Comparison of ENCODE assay signal across 1 cellular context in genomic region chr17:72518810-72519597, GRCh38.
TF ChIP-seq lines count a peak whose summit lies in the region.

No MANE protein-coding gene starts in this region.

TF ChIP-seq in HepG2, 621 proteins besides CTCF, POLR2A, EP300 and RAD21 (continued from another document and continues in another):
- TF ChIP-seq SP5 (CRISPR knock-in tag; IDR thresholded peaks at IDR 0.05; ENCODE audit: borderline replicate concordance, low read depth) (peak; percentile 99), ELF4 (CRISPR knock-in tag; IDR thresholded peaks at IDR 0.05; ENCODE audit: borderline replicate concordance) (no peak), ZNF740 (CRISPR knock-in tag; IDR thresholded peaks at IDR 0.05) (no peak), PHF20 (CRISPR knock-in tag; IDR thresholded peaks at IDR 0.05) (0 out of 2 replicates have a peak, but pooled peaks have one; percentile 0), SP140L (CRISPR knock-in tag; IDR thresholded peaks at IDR 0.05; ENCODE audit: borderline replicate concordance) (no peak), DR1 (CRISPR knock-in tag; IDR thresholded peaks at IDR 0.05) (no peak), PTBP1 (IDR thresholded peaks at IDR 0.05; ENCODE audit: low read depth, low read length, poor library complexity, severe bottlenecking) (no peak), AGO2 (optimal IDR thresholded peaks at IDR 0.05; ENCODE audit: low read depth, low read length) (peak; percentile 48), ZNF891 (CRISPR knock-in tag; IDR thresholded peaks at IDR 0.05) (peak; percentile 88; the same call in 1 of the 2 replicates), ZFP62 (CRISPR knock-in tag; IDR thresholded peaks at IDR 0.05) (no peak), ZBTB7A (CRISPR knock-in tag; IDR thresholded peaks at IDR 0.05) (peak; percentile 98), MIER3 (CRISPR knock-in tag; IDR thresholded peaks at IDR 0.05; ENCODE audit: borderline replicate concordance) (peak; percentile 25; the same call in 1 of the 2 replicates), RNF2 (conservative IDR thresholded peaks at IDR 0.05; ENCODE audit: low read depth) (no peak; the same call in 1 of the 2 replicates), ZNF432 (CRISPR knock-in tag; IDR thresholded peaks at IDR 0.05; ENCODE audit: borderline replicate concordance) (no peak), RXRB (CRISPR knock-in tag; IDR thresholded peaks at IDR 0.05; ENCODE audit: borderline replicate concordance) (peak; percentile 91), ZNF772 (CRISPR knock-in tag; IDR thresholded peaks at IDR 0.05) (peak; percentile 58; the same call in 1 of the 2 replicates), ZNF775 (CRISPR knock-in tag; IDR thresholded peaks at IDR 0.05; ENCODE audit: borderline replicate concordance) (no peak; the same call in 1 of the 2 replicates), SMARCE1 (IDR thresholded peaks at IDR 0.05; ENCODE audit: borderline replicate concordance) (no peak), ZNF350 (CRISPR knock-in tag; IDR thresholded peaks at IDR 0.05; ENCODE audit: borderline replicate concordance, low read depth) (peak; percentile 75; the same call in 1 of the 2 replicates), ADNP (CRISPR knock-in tag; IDR thresholded peaks at IDR 0.05) (no peak), ZNF512B (CRISPR knock-in tag; IDR thresholded peaks at IDR 0.05; ENCODE audit: borderline replicate concordance) (peak; percentile 88; the same call in 1 of the 2 replicates), SALL1 (CRISPR knock-in tag; IDR thresholded peaks at IDR 0.05) (peak; percentile 97), GFI1 (CRISPR knock-in tag; IDR thresholded peaks at IDR 0.05; ENCODE audit: borderline replicate concordance) (peak; percentile 95), ZNF430 (CRISPR knock-in tag; IDR thresholded peaks at IDR 0.05) (peak; percentile 73), CHCHD3 (CRISPR knock-in tag; IDR thresholded peaks at IDR 0.05) (peak; percentile 83), ZSCAN12 (CRISPR knock-in tag; IDR thresholded peaks at IDR 0.05) (no peak), BCLAF1 (IDR thresholded peaks at IDR 0.05) (no peak), ZBTB10 (CRISPR knock-in tag; IDR thresholded peaks at IDR 0.05; ENCODE audit: borderline replicate concordance) (no peak), ZNF224 (CRISPR knock-in tag; IDR thresholded peaks at IDR 0.05) (peak; percentile 68), ARNT2 (CRISPR knock-in tag; IDR thresholded peaks at IDR 0.05; ENCODE audit: low read depth) (peak; percentile 84; the same call in 1 of the 2 replicates), ZSCAN29 (CRISPR knock-in tag; conservative IDR thresholded peaks at IDR 0.05) (0 out of 2 replicates have a peak, but pooled peaks have one; percentile 26), ZNF275 (CRISPR knock-in tag; IDR thresholded peaks at IDR 0.05; ENCODE audit: borderline replicate concordance) (no peak; the same call in 1 of the 2 replicates), REXO4 (CRISPR knock-in tag; IDR thresholded peaks at IDR 0.05; ENCODE audit: borderline replicate concordance) (no peak), ONECUT2 (CRISPR knock-in tag; IDR thresholded peaks at IDR 0.05) (peak; percentile 25; the same call in 1 of the 2 replicates), POLR2AphosphoS5 (IDR thresholded peaks at IDR 0.05; ENCODE audit: low read depth, low read length) (no peak), KLF15 (CRISPR knock-in tag; IDR thresholded peaks at IDR 0.05; ENCODE audit: borderline replicate concordance) (no peak), ZNF609 (CRISPR knock-in tag; IDR thresholded peaks at IDR 0.05; ENCODE audit: borderline replicate concordance) (peak; percentile 98), GTF3A (CRISPR knock-in tag; conservative IDR thresholded peaks at IDR 0.05) (no peak), ZNF292 (CRISPR knock-in tag; IDR thresholded peaks at IDR 0.05; ENCODE audit: borderline replicate concordance, low read depth) (peak; percentile 99)
- TF ChIP-seq, protein P1, sequence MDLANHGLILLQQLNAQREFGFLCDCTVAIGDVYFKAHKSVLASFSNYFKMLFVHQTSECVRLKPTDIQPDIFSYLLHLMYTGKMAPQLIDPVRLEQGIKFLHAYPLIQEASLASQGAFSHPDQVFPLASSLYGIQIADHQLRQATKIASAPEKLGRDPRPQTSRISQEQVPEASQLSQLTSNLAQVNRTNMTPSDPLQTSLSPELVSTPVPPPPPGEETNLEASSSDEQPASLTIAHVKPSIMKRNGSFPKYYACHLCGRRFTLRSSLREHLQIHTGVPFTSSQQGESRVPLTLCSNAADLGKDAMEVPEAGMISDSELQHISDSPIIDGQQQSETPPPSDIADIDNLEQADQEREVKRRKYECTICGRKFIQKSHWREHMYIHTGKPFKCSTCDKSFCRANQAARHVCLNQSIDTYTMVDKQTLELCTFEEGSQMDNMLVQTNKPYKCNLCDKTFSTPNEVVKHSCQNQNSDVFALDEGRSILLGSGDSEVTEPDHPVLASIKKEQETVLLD (CRISPR knock-in tag; IDR thresholded peaks at IDR 0.05; ENCODE audit: low read depth): no peak
- TF ChIP-seq, protein P2, sequence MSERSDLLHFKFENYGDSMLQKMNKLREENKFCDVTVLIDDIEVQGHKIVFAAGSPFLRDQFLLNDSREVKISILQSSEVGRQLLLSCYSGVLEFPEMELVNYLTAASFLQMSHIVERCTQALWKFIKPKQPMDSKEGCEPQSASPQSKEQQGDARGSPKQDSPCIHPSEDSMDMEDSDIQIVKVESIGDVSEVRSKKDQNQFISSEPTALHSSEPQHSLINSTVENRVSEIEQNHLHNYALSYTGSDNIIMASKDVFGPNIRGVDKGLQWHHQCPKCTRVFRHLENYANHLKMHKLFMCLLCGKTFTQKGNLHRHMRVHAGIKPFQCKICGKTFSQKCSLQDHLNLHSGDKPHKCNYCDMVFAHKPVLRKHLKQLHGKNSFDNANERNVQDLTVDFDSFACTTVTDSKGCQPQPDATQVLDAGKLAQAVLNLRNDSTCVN (CRISPR knock-in tag; IDR thresholded peaks at IDR 0.05; ENCODE audit: borderline replicate concordance): peak; percentile 30; the same call in 1 of the 2 replicates
